In genomic region chr2:7989823-7990222, GRCh38 we compare ENCODE assay signal across 27 cellular contexts.
"Had no signal": no experiment of that assay in that cellular context is flagged by ENCODE, and none has a peak within 500 bp of the region (broad histone marks: within the 10 kb centered on the region; RNA-seq: fewer than 3 reads in every experiment).

No MANE protein-coding gene starts in this region.

- H3K4me3 Mint-ChIP-seq: stimulated activated effector memory CD8-positive, alpha-beta T cell treated with anti-CD3 and anti-CD28 coated beads, Interleukin-12 subunit alpha, Interleukin-12 subunit beta, amount 100 ng/mL, for 72 hours; stimulated activated naive B cell treated with anti-CD40 and anti-IgM and Interleukin-4, amounts not matched to agents 10 μg/mL and 1 μg/mL and 100 μg/mL, for 72 hours; stimulated activated naive CD8-positive, alpha-beta T cell treated with anti-CD3 and anti-CD28 coated beads, Interleukin-15, amount 100 ng/mL, for 72 hours; stimulated activated naive CD8-positive, alpha-beta T cell treated with anti-CD3 and anti-CD28 coated beads, Interleukin-15, Interleukin-2, amounts not matched to agents 100 ng/mL and 50 ng/mL, for 24 hours; type B pancreatic cell had no signal

- DNase-seq: stimulated activated CD4-positive, alpha-beta T cell treated with anti-CD3 and anti-CD28 coated beads, Interleukin-2, amount 100 ng/mL, for 48 hours; stimulated activated CD4-positive, alpha-beta T cell treated with anti-CD3 and anti-CD28 coated beads, Interleukin-4, amount 100 ng/mL, for 1 hour; stimulated activated CD4-positive, alpha-beta T cell treated with anti-CD3 and anti-CD28 coated beads, Interleukin-4, amount 100 ng/mL, for 24 hours; stimulated activated CD4-positive, alpha-beta T cell treated with anti-CD3 and anti-CD28 coated beads, Interleukin-4, amount 100 ng/mL, for 4 hours; stimulated activated CD8-positive, alpha-beta memory T cell treated with anti-CD3 and anti-CD28 coated beads, Interleukin-4, amount 100 ng/mL, for 48 hours; stimulated activated naive B cell treated with anti-CD40 and anti-IgM and Interleukin-4, amounts not matched to agents 10 μg/mL and 1 μg/mL and 100 μg/mL, for 72 hours; stimulated activated naive CD4-positive, alpha-beta T cell; stimulated activated naive CD4-positive, alpha-beta T cell treated with Interleukin-2 at 50 U/mL for 16 hours; stimulated activated naive CD8-positive, alpha-beta T cell treated with anti-CD3 and anti-CD28 coated beads, Interleukin-15, amount 100 ng/mL, for 72 hours; stimulated activated naive CD8-positive, alpha-beta T cell treated with anti-CD3 and anti-CD28 coated beads, Interleukin-15, Interleukin-2, amounts not matched to agents 100 U/mL and 50 U/mL, for 24 hours; stomach; testis; thyroid gland; tibial artery; transverse colon; trophoblast cell; upper lobe of right lung; uterus had no signal

- H3K27ac ChIP-seq: stomach, suprapubic skin, testis, thoracic aorta, thyroid gland, tibial artery, tibial nerve, transverse colon, upper lobe of left lung, upper lobe of right lung, uterus, vagina had no signal

- H3K4me3 ChIP-seq: stomach, suprapubic skin, testis, thoracic aorta, thyroid gland, tibial artery, tibial nerve, transverse colon, upper lobe of left lung, upper lobe of right lung, uterus, vagina had no signal

- H3K9me3 Mint-ChIP-seq: stimulated activated effector memory CD8-positive, alpha-beta T cell treated with anti-CD3 and anti-CD28 coated beads, Interleukin-12 subunit alpha, Interleukin-12 subunit beta, amount 100 ng/mL, for 72 hours; stimulated activated naive B cell treated with anti-CD40 and anti-IgM and Interleukin-4, amounts not matched to agents 10 μg/mL and 1 μg/mL and 100 μg/mL, for 72 hours; stimulated activated naive CD8-positive, alpha-beta T cell treated with anti-CD3 and anti-CD28 coated beads, Interleukin-15, Interleukin-2, amounts not matched to agents 100 ng/mL and 50 ng/mL, for 24 hours had no signal

- H3K36me3 Mint-ChIP-seq: stimulated activated effector memory CD8-positive, alpha-beta T cell treated with anti-CD3 and anti-CD28 coated beads, Interleukin-12 subunit alpha, Interleukin-12 subunit beta, amount 100 ng/mL, for 72 hours; stimulated activated naive B cell treated with anti-CD40 and anti-IgM and Interleukin-4, amounts not matched to agents 10 μg/mL and 1 μg/mL and 100 μg/mL, for 72 hours; type B pancreatic cell had no signal

- H3K4me1 ChIP-seq: testis, tibial artery, tibial nerve, transverse colon, upper lobe of left lung, upper lobe of right lung, uterus, vagina had no signal

- H3K36me3 ChIP-seq: stomach, suprapubic skin, thoracic aorta, thyroid gland, tibial artery, tibial nerve, transverse colon, upper lobe of left lung, upper lobe of right lung, uterus, vagina had no signal

- H3K27me3 ChIP-seq: stomach, suprapubic skin, testis, thyroid gland, tibial artery, tibial nerve, transverse colon, upper lobe of left lung, upper lobe of right lung, uterus, vagina had no signal

- H3K27me3 Mint-ChIP-seq: stimulated activated naive CD8-positive, alpha-beta T cell treated with anti-CD3 and anti-CD28 coated beads, Interleukin-15, Interleukin-2, amounts not matched to agents 100 ng/mL and 50 ng/mL, for 24 hours; type B pancreatic cell had no signal

- FAIRE-seq: urothelium cell line had no signal

- H3K9me3 ChIP-seq: stomach, suprapubic skin, testis, thoracic aorta, thyroid gland, tibial artery, tibial nerve, transverse colon, upper lobe of left lung, upper lobe of right lung, uterus, vagina had no signal

- ATAC-seq: stimulated activated effector memory CD8-positive, alpha-beta T cell treated with anti-CD3 and anti-CD28 coated beads, Interleukin-12 subunit alpha, Interleukin-12 subunit beta, amount 100 ng/mL, for 72 hours; stimulated activated naive B cell treated with anti-CD40 and anti-IgM and Interleukin-4, amounts not matched to agents 10 μg/mL and 1 μg/mL and 100 μg/mL, for 72 hours; stimulated activated naive CD8-positive, alpha-beta T cell treated with anti-CD3 and anti-CD28 coated beads, Interleukin-15, amount 100 ng/mL, for 72 hours; stimulated activated naive CD8-positive, alpha-beta T cell treated with anti-CD3 and anti-CD28 coated beads, Interleukin-15, Interleukin-2, amounts not matched to agents 100 U/mL and 50 U/mL, for 24 hours; upper lobe of right lung had no signal

- H3K27ac Mint-ChIP-seq: stimulated activated effector memory CD8-positive, alpha-beta T cell treated with anti-CD3 and anti-CD28 coated beads, Interleukin-12 subunit alpha, Interleukin-12 subunit beta, amount 100 ng/mL, for 72 hours; stimulated activated naive B cell treated with anti-CD40 and anti-IgM and Interleukin-4, amounts not matched to agents 10 μg/mL and 1 μg/mL and 100 μg/mL, for 72 hours; stimulated activated naive CD8-positive, alpha-beta T cell treated with anti-CD3 and anti-CD28 coated beads, Interleukin-15, Interleukin-2, amounts not matched to agents 100 ng/mL and 50 ng/mL, for 24 hours; type B pancreatic cell had no signal
